ENCODE assay signal across 8 cellular contexts in genomic region chr1:156458181-156458503, GRCh38. TPM values are rescaled to one million over a fixed set of nuclear protein-coding genes. Genes with fewer than 3 reads are reported as not detected.
DNase-seq lines count a peak whose midpoint lies in the region; ATAC-seq and TF ChIP-seq lines count a peak whose summit lies in the region.

No MANE protein-coding gene starts in this region.

- H3K4me3 Mint-ChIP-seq in brain (peak overlapping the region in 4 of 5 experiments; percentile 65 to 92 (median 68)), glutamatergic neuron (ENCODE audit: unreplicated experiment) (no peak overlapping the region)

- H3K4me1 ChIP-seq in ACC112 (ENCODE audit: control insufficient read depth, insufficient read depth, low read length, unreplicated experiment) (peaks cover 16% of the 10 kb centered on the region), mucosa of stomach (ENCODE audit: control insufficient read depth, insufficient read depth, low read length) (peaks cover 18% of the 10 kb centered on the region)

- H3K27me3 Mint-ChIP-seq in brain (no peaks in the 10 kb centered on the region), glutamatergic neuron (ENCODE audit: unreplicated experiment) (no peaks in the 10 kb centered on the region)

- H3K27ac Mint-ChIP-seq in brain = peak overlapping the region in 4 of 5 experiments; percentile 58 to 99 (median 86)
- H3K27ac Mint-ChIP-seq in glutamatergic neuron (ENCODE audit: unreplicated experiment) = no peak overlapping the region

- TF ChIP-seq CTCF in brain (conservative IDR thresholded peaks at IDR 0.05) (no peak), glutamatergic neuron (IDR thresholded peaks at IDR 0.05; ENCODE audit: partially characterized antibody, unreplicated experiment) (no peak)

- no peak overlapping the region for H2AFZ ChIP-seq in ACC112 (ENCODE audit: low read length, unreplicated experiment)

- H3K9me3 Mint-ChIP-seq in brain (peaks cover 0 to 4% (median 0%) of the 10 kb centered on the region in 5 experiments), glutamatergic neuron (ENCODE audit: unreplicated experiment) (peaks cover 2% of the 10 kb centered on the region)

- H3K9ac ChIP-seq in mucosa of stomach (ENCODE audit: low read length) = peak overlapping the region; percentile 7

- H3K9me3 ChIP-seq in mucosa of stomach (ENCODE audit: control insufficient read depth, low read length) = no peaks in the 10 kb centered on the region

- H3K36me3 Mint-ChIP-seq in brain = no peaks in the 10 kb centered on the region
- no peaks in the 10 kb centered on the region for H3K36me3 Mint-ChIP-seq in glutamatergic neuron (ENCODE audit: unreplicated experiment)

- DNase-seq in HCEC 1CT (peak; percentile 67), glutamatergic neuron (no peak)

- peaks cover 22% of the 10 kb centered on the region for H3K4me1 Mint-ChIP-seq in brain
- no peaks in the 10 kb centered on the region for H3K4me1 Mint-ChIP-seq in glutamatergic neuron (ENCODE audit: low read depth, unreplicated experiment)

- H3K27ac ChIP-seq in ACC112 (ENCODE audit: low read depth, low read length) = peak overlapping the region; percentile 95

- H3K4me3 ChIP-seq in ACC112 (ENCODE audit: low read depth, low read length) (no peak overlapping the region), mucosa of stomach (ENCODE audit: low read length) (no peak overlapping the region)

- ATAC-seq in HG03039 (IDR thresholded peaks at IDR 0.05; ENCODE audit: unreplicated experiment) (no peak), GM19397 (IDR thresholded peaks at IDR 0.05; ENCODE audit: unreplicated experiment) (no peak), GM21423 (IDR thresholded peaks at IDR 0.05; ENCODE audit: unreplicated experiment) (no peak)

- H3K79me2 ChIP-seq in ACC112 (ENCODE audit: control insufficient read depth, insufficient read depth, low read length, unreplicated experiment) = no peaks in the 10 kb centered on the region

- H3K36me3 ChIP-seq in ACC112 (ENCODE audit: insufficient read depth, low read length) (no peaks in the 10 kb centered on the region; the same call in 1 of the 2 replicates), mucosa of stomach (ENCODE audit: control insufficient read depth, insufficient read depth, low read length) (no peaks in the 10 kb centered on the region)

- H3K27me3 ChIP-seq in ACC112 (ENCODE audit: insufficient read depth, low read length) = no peaks in the 10 kb centered on the region
- H3K27me3 ChIP-seq in mucosa of stomach (ENCODE audit: control insufficient read depth, insufficient read depth, low read length) = no peaks in the 10 kb centered on the region

RNA-seq across cellular contexts. Expression of gene MEF2D, which starts 42.4 kb away (rescaled TPM):
- 22.7 TPM for polyA plus RNA-seq in brain (ENCODE audit: insufficient read depth, low read depth, low replicate concordance)
- total RNA-seq in glutamatergic neuron (ENCODE audit: unreplicated experiment) = 50.0 TPM
